Comparison of ENCODE assay signal across 1 cellular context in the genomic region with DNA sequence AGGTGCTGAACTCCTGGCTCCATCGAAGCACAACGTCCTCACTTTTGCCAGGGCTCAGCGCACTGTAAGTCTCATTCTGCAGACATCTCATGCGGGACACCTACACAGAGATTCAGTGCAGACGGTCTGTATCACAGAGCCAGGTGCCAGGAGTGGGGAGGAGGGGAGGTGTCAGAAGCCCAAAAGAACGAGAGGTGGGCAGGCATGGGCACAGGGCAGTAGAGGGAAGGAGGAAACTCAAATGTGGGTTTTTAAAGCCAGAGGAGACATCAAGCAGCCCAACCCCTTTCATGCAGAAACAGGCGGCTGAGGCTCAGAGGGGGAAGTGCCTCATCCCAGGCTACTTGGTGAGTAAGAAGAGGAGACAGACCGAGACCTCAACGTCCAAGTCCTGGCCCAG.
TF ChIP-seq lines count a peak whose summit lies in the region.

No MANE protein-coding gene starts in this region.

TF ChIP-seq in K562, 482 proteins besides CTCF, POLR2A, EP300 and RAD21:
- TF ChIP-seq ZNF133 (CRISPR knock-in tag; IDR thresholded peaks at IDR 0.05) (no peak), ZNF449 (CRISPR knock-in tag; IDR thresholded peaks at IDR 0.05) (peak; percentile 71; the same call in 1 of the 2 replicates), E2F6 (IDR thresholded peaks at IDR 0.05; ENCODE audit: borderline replicate concordance in 1 of 2, extremely low read depth in 1 of 2, insufficient read depth in 1 of 2, insufficient read length in 1 of 2, low read depth in 1 of 2, low read length in 1 of 2, poor library complexity in 1 of 2, severe bottlenecking in 1 of 2) (peak in 1 of 2 experiments; percentile 10), STAT5B (CRISPR knock-in tag; IDR thresholded peaks at IDR 0.05) (no peak), SPI1 (IDR thresholded peaks at IDR 0.05; ENCODE audit: borderline replicate concordance, low read depth, low read length) (peak; percentile 72), ZNF140 (CRISPR knock-in tag; IDR thresholded peaks at IDR 0.05) (no peak), POLR2AphosphoS5 (IDR thresholded peaks at IDR 0.05; ENCODE audit: control insufficient read depth, insufficient read depth, low read depth, low read length) (no peak), CBX8 (IDR thresholded peaks at IDR 0.05; ENCODE audit: borderline replicate concordance, extremely low read depth, low read depth, low read length, poor library complexity, severe bottlenecking) (no peak), PHF8 (IDR thresholded peaks at IDR 0.05; ENCODE audit: borderline replicate concordance, low read length) (peak; percentile 2; the same call in 1 of the 2 replicates)
- TF ChIP-seq, protein P1, sequence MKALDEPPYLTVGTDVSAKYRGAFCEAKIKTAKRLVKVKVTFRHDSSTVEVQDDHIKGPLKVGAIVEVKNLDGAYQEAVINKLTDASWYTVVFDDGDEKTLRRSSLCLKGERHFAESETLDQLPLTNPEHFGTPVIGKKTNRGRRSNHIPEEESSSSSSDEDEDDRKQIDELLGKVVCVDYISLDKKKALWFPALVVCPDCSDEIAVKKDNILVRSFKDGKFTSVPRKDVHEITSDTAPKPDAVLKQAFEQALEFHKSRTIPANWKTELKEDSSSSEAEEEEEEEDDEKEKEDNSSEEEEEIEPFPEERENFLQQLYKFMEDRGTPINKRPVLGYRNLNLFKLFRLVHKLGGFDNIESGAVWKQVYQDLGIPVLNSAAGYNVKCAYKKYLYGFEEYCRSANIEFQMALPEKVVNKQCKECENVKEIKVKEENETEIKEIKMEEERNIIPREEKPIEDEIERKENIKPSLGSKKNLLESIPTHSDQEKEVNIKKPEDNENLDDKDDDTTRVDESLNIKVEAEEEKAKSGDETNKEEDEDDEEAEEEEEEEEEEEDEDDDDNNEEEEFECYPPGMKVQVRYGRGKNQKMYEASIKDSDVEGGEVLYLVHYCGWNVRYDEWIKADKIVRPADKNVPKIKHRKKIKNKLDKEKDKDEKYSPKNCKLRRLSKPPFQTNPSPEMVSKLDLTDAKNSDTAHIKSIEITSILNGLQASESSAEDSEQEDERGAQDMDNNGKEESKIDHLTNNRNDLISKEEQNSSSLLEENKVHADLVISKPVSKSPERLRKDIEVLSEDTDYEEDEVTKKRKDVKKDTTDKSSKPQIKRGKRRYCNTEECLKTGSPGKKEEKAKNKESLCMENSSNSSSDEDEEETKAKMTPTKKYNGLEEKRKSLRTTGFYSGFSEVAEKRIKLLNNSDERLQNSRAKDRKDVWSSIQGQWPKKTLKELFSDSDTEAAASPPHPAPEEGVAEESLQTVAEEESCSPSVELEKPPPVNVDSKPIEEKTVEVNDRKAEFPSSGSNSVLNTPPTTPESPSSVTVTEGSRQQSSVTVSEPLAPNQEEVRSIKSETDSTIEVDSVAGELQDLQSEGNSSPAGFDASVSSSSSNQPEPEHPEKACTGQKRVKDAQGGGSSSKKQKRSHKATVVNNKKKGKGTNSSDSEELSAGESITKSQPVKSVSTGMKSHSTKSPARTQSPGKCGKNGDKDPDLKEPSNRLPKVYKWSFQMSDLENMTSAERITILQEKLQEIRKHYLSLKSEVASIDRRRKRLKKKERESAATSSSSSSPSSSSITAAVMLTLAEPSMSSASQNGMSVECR (CRISPR knock-in tag; IDR thresholded peaks at IDR 0.05): peak; percentile 51; the same call in 1 of the 2 replicates
- TF ChIP-seq, protein P2, sequence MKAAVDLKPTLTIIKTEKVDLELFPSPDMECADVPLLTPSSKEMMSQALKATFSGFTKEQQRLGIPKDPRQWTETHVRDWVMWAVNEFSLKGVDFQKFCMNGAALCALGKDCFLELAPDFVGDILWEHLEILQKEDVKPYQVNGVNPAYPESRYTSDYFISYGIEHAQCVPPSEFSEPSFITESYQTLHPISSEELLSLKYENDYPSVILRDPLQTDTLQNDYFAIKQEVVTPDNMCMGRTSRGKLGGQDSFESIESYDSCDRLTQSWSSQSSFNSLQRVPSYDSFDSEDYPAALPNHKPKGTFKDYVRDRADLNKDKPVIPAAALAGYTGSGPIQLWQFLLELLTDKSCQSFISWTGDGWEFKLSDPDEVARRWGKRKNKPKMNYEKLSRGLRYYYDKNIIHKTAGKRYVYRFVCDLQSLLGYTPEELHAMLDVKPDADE (conservative IDR thresholded peaks at IDR 0.05; ENCODE audit: control insufficient read depth, low read depth, low read length): no peak
- TF ChIP-seq, protein P3, sequence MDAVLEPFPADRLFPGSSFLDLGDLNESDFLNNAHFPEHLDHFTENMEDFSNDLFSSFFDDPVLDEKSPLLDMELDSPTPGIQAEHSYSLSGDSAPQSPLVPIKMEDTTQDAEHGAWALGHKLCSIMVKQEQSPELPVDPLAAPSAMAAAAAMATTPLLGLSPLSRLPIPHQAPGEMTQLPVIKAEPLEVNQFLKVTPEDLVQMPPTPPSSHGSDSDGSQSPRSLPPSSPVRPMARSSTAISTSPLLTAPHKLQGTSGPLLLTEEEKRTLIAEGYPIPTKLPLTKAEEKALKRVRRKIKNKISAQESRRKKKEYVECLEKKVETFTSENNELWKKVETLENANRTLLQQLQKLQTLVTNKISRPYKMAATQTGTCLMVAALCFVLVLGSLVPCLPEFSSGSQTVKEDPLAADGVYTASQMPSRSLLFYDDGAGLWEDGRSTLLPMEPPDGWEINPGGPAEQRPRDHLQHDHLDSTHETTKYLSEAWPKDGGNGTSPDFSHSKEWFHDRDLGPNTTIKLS (IDR thresholded peaks at IDR 0.05; ENCODE audit: borderline replicate concordance, low read depth): no peak
